Comparison of ENCODE assay signal across 28 cellular contexts in the genomic region with DNA sequence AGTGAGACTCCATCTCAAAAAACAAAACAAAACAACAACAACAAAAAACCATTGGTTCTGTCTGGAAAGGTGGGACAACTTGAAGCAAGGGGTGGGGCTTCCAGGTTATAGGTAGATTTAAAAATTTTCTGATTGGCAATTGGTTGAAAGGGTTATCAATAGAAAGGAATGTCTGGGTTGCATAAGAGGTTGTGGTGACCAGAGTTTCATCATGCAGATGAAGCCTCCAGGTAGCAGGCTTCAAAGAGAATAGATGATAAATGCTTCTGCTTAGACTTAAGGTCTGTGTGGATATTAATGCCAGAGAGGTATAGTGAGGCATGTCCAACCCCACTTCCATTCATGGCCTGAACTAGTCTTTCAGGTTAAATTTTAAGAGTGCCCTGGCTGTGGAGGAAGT.
"Had no signal": no experiment of that assay in that cellular context is flagged by ENCODE, and none has a peak within 500 bp of the region (broad histone marks: within the 10 kb centered on the region; RNA-seq: fewer than 3 reads in every experiment).

No MANE protein-coding gene starts in this region.

- H3K4me1 ChIP-seq: lower lobe of right lung, prostate gland had no signal

- H3K27me3 Mint-ChIP-seq: naive thymus-derived CD8-positive, alpha-beta T cell; stimulated activated memory B cell treated with anti-CD40 and anti-IgM and Interleukin-4, amounts not matched to agents 10 μg/mL and 1 μg/mL and 100 μg/mL, for 72 hours had no signal

- H3K27ac Mint-ChIP-seq: nephron progenitor cell; stimulated activated memory B cell treated with anti-CD40 and anti-IgM and Interleukin-4, amounts not matched to agents 10 μg/mL and 1 μg/mL and 100 μg/mL, for 72 hours had no signal

- DNase-seq: dermis blood vessel endothelial cell; effector memory CD4-positive, alpha-beta T cell; erythroblast; esophagus squamous epithelium; foreskin melanocyte; glutamatergic neuron; hypothalamus; immature natural killer cell; islet precursor cell; kidney glomerular epithelial cell; left colon; left ventricle myocardium superior; lower lobe of right lung; naive thymus-derived CD8-positive, alpha-beta T cell; nephron progenitor cell; nucleus accumbens; sigmoid colon; stimulated activated CD4-positive, alpha-beta T cell treated with anti-CD3 and anti-CD28 coated beads, Interleukin-2, amount 100 ng/mL, for 24 hours; stimulated activated CD4-positive, alpha-beta T cell treated with anti-CD3 and anti-CD28 coated beads, Interleukin-4, amount 100 ng/mL, for 24 hours; stimulated activated naive CD8-positive, alpha-beta T cell treated with anti-CD3 and anti-CD28 coated beads, Interleukin-15, Interleukin-2, amounts not matched to agents 100 U/mL and 50 U/mL, for 24 hours; substantia nigra; testis; upper lobe of left lung had no signal

- ATAC-seq: left colon; naive thymus-derived CD8-positive, alpha-beta T cell; stimulated activated naive CD8-positive, alpha-beta T cell treated with anti-CD3 and anti-CD28 coated beads, Interleukin-15, Interleukin-2, amounts not matched to agents 100 U/mL and 50 U/mL, for 24 hours had no signal

- H3K27ac ChIP-seq: prostate gland, testis had no signal

- H3K4me3 ChIP-seq: coronary artery, esophagus squamous epithelium, lower lobe of right lung, prostate gland, right atrium auricular region, sigmoid colon, testis, tibial nerve, upper lobe of left lung had no signal

- H3K9me3 Mint-ChIP-seq: immature natural killer cell; naive thymus-derived CD8-positive, alpha-beta T cell; nephron progenitor cell; stimulated activated memory B cell treated with anti-CD40 and anti-IgM and Interleukin-4, amounts not matched to agents 10 μg/mL and 1 μg/mL and 100 μg/mL, for 72 hours had no signal

- H3K36me3 Mint-ChIP-seq: immature natural killer cell; naive thymus-derived CD8-positive, alpha-beta T cell; stimulated activated memory B cell treated with anti-CD40 and anti-IgM and Interleukin-4, amounts not matched to agents 10 μg/mL and 1 μg/mL and 100 μg/mL, for 72 hours had no signal

- H3K4me1 Mint-ChIP-seq: immature natural killer cell; naive thymus-derived CD8-positive, alpha-beta T cell had no signal

- H3K27me3 ChIP-seq: esophagus squamous epithelium, right atrium auricular region, sigmoid colon, testis, tibial nerve, upper lobe of left lung had no signal

- H3K4me3 Mint-ChIP-seq: immature natural killer cell; naive thymus-derived CD8-positive, alpha-beta T cell; nephron progenitor cell; stimulated activated memory B cell treated with anti-CD40 and anti-IgM and Interleukin-4, amounts not matched to agents 10 μg/mL and 1 μg/mL and 100 μg/mL, for 72 hours had no signal

- H3K36me3 ChIP-seq: esophagus squamous epithelium, lower lobe of right lung, prostate gland, right atrium auricular region, sigmoid colon, tibial nerve, upper lobe of left lung had no signal

- H3K9me3 ChIP-seq: esophagus squamous epithelium, lower lobe of right lung, prostate gland, right atrium auricular region, sigmoid colon, testis, tibial nerve, upper lobe of left lung had no signal
